In the genomic region with DNA sequence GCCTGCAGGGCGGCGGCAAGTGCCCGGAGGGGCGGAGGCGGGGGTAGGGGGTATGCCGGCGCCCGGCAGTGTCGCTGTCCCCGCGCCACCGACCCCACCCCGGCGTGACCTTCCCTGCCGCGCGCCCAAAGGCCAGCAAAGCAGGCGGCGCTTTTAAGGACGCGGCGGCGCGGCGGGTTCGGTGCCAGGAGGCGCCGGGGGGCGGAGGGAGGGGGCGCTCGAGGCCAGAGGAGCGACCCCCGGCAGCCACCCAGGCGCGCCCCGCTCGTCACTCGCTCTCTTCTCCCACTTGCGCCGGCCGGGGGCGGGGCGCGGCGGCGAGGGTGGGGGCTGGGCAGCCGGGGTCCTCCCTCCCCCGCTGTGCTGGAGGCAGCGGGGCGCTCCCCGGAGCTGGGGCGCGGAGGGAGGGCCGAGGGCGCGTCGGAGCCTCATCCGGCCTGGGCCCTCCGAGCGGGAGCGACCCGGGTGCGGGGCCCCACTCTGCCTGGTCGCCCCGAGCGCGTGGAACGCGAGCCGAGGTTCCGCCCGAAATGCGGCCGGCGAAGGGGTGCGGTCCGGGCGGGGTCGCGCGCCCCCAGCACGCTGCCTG, we compare ENCODE assay signal across 8 cellular contexts. TPM values are rescaled to one million over a fixed set of nuclear protein-coding genes. Genes with fewer than 3 reads are reported as not detected.
DNase-seq lines count a peak whose midpoint lies in the region; ATAC-seq, FAIRE-seq and TF ChIP-seq lines count a peak whose summit lies in the region.

No MANE protein-coding gene starts in this region.

- no peaks in the 10 kb centered on the region for H3K9me3 ChIP-seq in K562 (replicated peaks; ENCODE audit: control insufficient read depth, insufficient read depth, low read depth, low read length)
- no peaks in the 10 kb centered on the region for H3K9me3 ChIP-seq in kidney (ENCODE audit: control insufficient read depth in 1 of 2, low read length in 2 of 2)

- in situ Hi-C loops in K562 (cut with MboI), result no loop called here

- TF ChIP-seq CTCF in K562 (IDR thresholded peaks at IDR 0.05 in 2 of 3, conservative IDR thresholded peaks at IDR 0.05 in 1 of 3; ENCODE audit: insufficient read depth in 2 of 3, low read depth in 1 of 3, low read length in 3 of 3) (no peak), kidney (IDR thresholded peaks at IDR 0.05; ENCODE audit: borderline replicate concordance, extremely low read depth, insufficient read depth) (no peak)

- H3K4me2 ChIP-seq in K562 (ENCODE audit: insufficient read depth, low read length), result peak overlapping the region; percentile 83

- H3K27me3 ChIP-seq in K562 (ENCODE audit: control insufficient read depth in 2 of 2, insufficient read depth in 2 of 2, low read length in 2 of 2), result no peaks in the 10 kb centered on the region

- H3K4me1 ChIP-seq in K562 (replicated peaks in 1 of 2; ENCODE audit: control insufficient read depth in 2 of 2, insufficient read depth in 2 of 2, low read length in 2 of 2) (peaks cover 22 to 81% of the 10 kb centered on the region in 2 experiments; a peak in 4 of 5 replicates), kidney (ENCODE audit: control insufficient read depth in 1 of 2, insufficient read depth in 1 of 2, low read depth in 1 of 2, low read length in 2 of 2) (peaks cover 31 to 37% of the 10 kb centered on the region in 2 donors)

- peak; percentile 50 for ATAC-seq in K562
- peak; percentile 48 for ATAC-seq in stimulated activated naive CD8-positive, alpha-beta T cell treated with anti-CD3 and anti-CD28 coated beads, Interleukin-15, Interleukin-2, amounts not matched to agents 100 U/mL and 50 U/mL, for 24 hours
- no peak for ATAC-seq in HG03342 (IDR thresholded peaks at IDR 0.05; ENCODE audit: unreplicated experiment)
- no peak for ATAC-seq in HG03457 (IDR thresholded peaks at IDR 0.05; ENCODE audit: unreplicated experiment)

- TF ChIP-seq POLR2A in K562 (conservative IDR thresholded peaks at IDR 0.05), result no peak

- no peak for TF ChIP-seq RAD21 in K562 (CRISPR knock-in tag; conservative IDR thresholded peaks at IDR 0.05 in 1 of 2, IDR thresholded peaks at IDR 0.05 in 1 of 2)

- H3K9me1 ChIP-seq in K562 (ENCODE audit: control insufficient read depth, insufficient read depth, low read length), result no peaks in the 10 kb centered on the region

- DNase-seq in stimulated activated CD4-positive, alpha-beta T cell treated with anti-CD3 and anti-CD28 coated beads, Interleukin-4, amount 100 ng/mL, for 1 hour, result peak; percentile 35
- no peak for DNase-seq in stimulated activated CD4-positive, alpha-beta T cell treated with anti-CD3 and anti-CD28 coated beads, Interleukin-1b, Interleukin-23, amount 100 ng/mL, for 48 hours
- DNase-seq in K562 (ENCODE audit: extremely low read depth in 1 of 4, low spot score in 3 of 4), result peak; percentile 53 to 85 (median 72)
- DNase-seq in kidney, result peak; percentile 82
- DNase-seq in stimulated activated naive CD8-positive, alpha-beta T cell treated with anti-CD3 and anti-CD28 coated beads, Interleukin-15, Interleukin-2, amounts not matched to agents 100 U/mL and 50 U/mL, for 24 hours, result peak; percentile 44
- no peak for DNase-seq in kidney glomerular epithelial cell (lab: John Stamatoyannopoulos, UW)

- CTCF ChIA-PET in K562 (lab: Yijun Ruan, JAX; ENCODE audit: low intra/inter-chr PET ratio), result no interaction called here

- peaks cover 6% of the 10 kb centered on the region; the same call in 1 of the 3 replicates for H3K79me2 ChIP-seq in K562 (ENCODE audit: control insufficient read depth, insufficient read depth, low read length)

- BruUV-seq in K562 (replicated peaks; lab: Mats Ljungman, UMichigan), result no TSS peak

- POLR2A ChIA-PET in K562 (lab: Yijun Ruan, JAX), result no interaction called here

- intact Hi-C loops in K562 (cut with micrococcal nuclease), result no loop called here
- intact Hi-C loops in kidney (cut with DNase I), result no loop called here

- H3K4me3 ChIP-seq in K562, result peak overlapping the region; percentile 54
- H3K4me3 ChIP-seq in kidney (ENCODE audit: low read length in 2 of 2), result peak overlapping the region; percentile 36 to 69

- H2AFZ ChIP-seq in K562 (ENCODE audit: low read depth, low read length), result peak overlapping the region; percentile 90

- H3K27ac ChIP-seq in K562 (ENCODE audit: extremely low read depth, low read depth, low read length), result peak overlapping the region; percentile 83
- peak overlapping the region; percentile 94 to 97 for H3K27ac ChIP-seq in kidney (ENCODE audit: low read depth in 2 of 2, low read length in 2 of 2)

- peak overlapping the region; percentile 77 to 97 for H3K9ac ChIP-seq in K562 (ENCODE audit: insufficient read depth in 1 of 2, low read depth in 2 of 2, low read length in 2 of 2)
- H3K9ac ChIP-seq in kidney (ENCODE audit: low read length in 2 of 2), result peak overlapping the region; percentile 49 to 86

- no peak for TF ChIP-seq EP300 in K562 (IDR thresholded peaks at IDR 0.05; ENCODE audit: low read length)

- H3K36me3 ChIP-seq in K562 (ENCODE audit: control insufficient read depth, insufficient read depth, low read length) (peaks cover 7% of the 10 kb centered on the region; the same call in 2 of the 3 replicates), kidney (ENCODE audit: control insufficient read depth in 1 of 2, insufficient read depth in 2 of 2, low read length in 2 of 2) (no peaks in the 10 kb centered on the region)

- 14% methylated on average over 34 of the region's 82 CpGs for WGBS in K562 (ENCODE audit: insufficient coverage, low coverage, missing lambda C conversion rate)

- FAIRE-seq in K562 (lab: Jason Lieb, UNC) (no peak), kidney (lab: Jason Lieb, UNC) (no peak)

- H4K20me1 ChIP-seq in K562 (replicated peaks; ENCODE audit: control insufficient read depth, insufficient read depth, low read length), result no peaks in the 10 kb centered on the region; the same call in 1 of the 2 replicates

TF ChIP-seq in K562, 482 proteins besides CTCF, POLR2A, EP300 and RAD21 (continues in another document):
- peak; percentile 11 for TF ChIP-seq POLR2G (IDR thresholded peaks at IDR 0.05; ENCODE audit: low read depth, low read length)
- TF ChIP-seq CCNT2 (IDR thresholded peaks at IDR 0.05; ENCODE audit: borderline replicate concordance, extremely low read depth, insufficient read length, low read depth, low read length), result peak; percentile 68
- no peak; the same call in none of the 2 replicates for TF ChIP-seq CREB1 (IDR thresholded peaks at IDR 0.05)
- 0 out of 2 replicates have a peak, but pooled peaks have one; percentile 27 for TF ChIP-seq CREB1 (CRISPR knock-in tag; IDR thresholded peaks at IDR 0.05)
- TF ChIP-seq PCBP1 (IDR thresholded peaks at IDR 0.05; ENCODE audit: low read depth, low read length, poor library complexity, severe bottlenecking), result peak; percentile 49
- peak; percentile 38; the same call in 1 of the 2 replicates for TF ChIP-seq ZBED1 (IDR thresholded peaks at IDR 0.05)
- TF ChIP-seq, protein P1, sequence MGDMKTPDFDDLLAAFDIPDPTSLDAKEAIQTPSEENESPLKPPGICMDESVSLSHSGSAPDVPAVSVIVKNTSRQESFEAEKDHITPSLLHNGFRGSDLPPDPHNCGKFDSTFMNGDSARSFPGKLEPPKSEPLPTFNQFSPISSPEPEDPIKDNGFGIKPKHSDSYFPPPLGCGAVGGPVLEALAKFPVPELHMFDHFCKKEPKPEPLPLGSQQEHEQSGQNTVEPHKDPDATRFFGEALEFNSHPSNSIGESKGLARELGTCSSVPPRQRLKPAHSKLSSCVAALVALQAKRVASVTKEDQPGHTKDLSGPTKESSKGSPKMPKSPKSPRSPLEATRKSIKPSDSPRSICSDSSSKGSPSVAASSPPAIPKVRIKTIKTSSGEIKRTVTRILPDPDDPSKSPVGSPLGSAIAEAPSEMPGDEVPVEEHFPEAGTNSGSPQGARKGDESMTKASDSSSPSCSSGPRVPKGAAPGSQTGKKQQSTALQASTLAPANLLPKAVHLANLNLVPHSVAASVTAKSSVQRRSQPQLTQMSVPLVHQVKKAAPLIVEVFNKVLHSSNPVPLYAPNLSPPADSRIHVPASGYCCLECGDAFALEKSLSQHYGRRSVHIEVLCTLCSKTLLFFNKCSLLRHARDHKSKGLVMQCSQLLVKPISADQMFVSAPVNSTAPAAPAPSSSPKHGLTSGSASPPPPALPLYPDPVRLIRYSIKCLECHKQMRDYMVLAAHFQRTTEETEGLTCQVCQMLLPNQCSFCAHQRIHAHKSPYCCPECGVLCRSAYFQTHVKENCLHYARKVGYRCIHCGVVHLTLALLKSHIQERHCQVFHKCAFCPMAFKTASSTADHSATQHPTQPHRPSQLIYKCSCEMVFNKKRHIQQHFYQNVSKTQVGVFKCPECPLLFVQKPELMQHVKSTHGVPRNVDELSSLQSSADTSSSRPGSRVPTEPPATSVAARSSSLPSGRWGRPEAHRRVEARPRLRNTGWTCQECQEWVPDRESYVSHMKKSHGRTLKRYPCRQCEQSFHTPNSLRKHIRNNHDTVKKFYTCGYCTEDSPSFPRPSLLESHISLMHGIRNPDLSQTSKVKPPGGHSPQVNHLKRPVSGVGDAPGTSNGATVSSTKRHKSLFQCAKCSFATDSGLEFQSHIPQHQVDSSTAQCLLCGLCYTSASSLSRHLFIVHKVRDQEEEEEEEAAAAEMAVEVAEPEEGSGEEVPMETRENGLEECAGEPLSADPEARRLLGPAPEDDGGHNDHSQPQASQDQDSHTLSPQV (IDR thresholded peaks at IDR 0.05), result peak; percentile 37
- TF ChIP-seq ZKSCAN1 (IDR thresholded peaks at IDR 0.05; ENCODE audit: low read depth, low read length), result no peak
- TF ChIP-seq BCL6 (CRISPR knock-in tag; IDR thresholded peaks at IDR 0.05), result no peak

RNA-seq across cellular contexts. Expression of gene BAHCC1, which starts 8.5 kb away (rescaled TPM):
- 32.5 and 87.9 TPM in 2 replicates for total RNA-seq in K562 (2011; cell fraction: chromatin; rRNA removed; ENCODE audit: low replicate concordance)
- 48.6 and 57.5 TPM in 2 replicates for total RNA-seq in K562 (2011; cell fraction: nucleolus; rRNA removed)
- 39.0 and 40.6 TPM in 2 replicates for total RNA-seq in K562 (2011; cell fraction: nucleoplasm; rRNA removed)
- total RNA-seq in K562 (2014; rRNA removed) (11.1 and 13.9 TPM in 2 replicates), K562 (2014; rRNA removed; fragmentation: Illumina TruSeq; extraction: Trizol) (2.1 and 2.6 TPM in 2 replicates), K562 (2015; rRNA removed; fragmentation: Illumina TruSeq; extraction: Trizol) (5.0 and 6.5 TPM in 2 replicates), K562 (2021) (20.8 and 26.9 TPM in 2 replicates), kidney (20.5 TPM)
- polyA plus RNA-seq in K562 (2011; rRNA removed) (4.4 and 11.8 TPM in 2 replicates), K562 (2014; fragmentation: Illumina TruSeq; extraction: Trizol) (5.5 and 6.8 TPM in 2 replicates), K562 (2014; fragmentation: Nextera tagmentation; extraction: Ambion mirVana) (under 1 TPM; 0.14 to 0.24 TPM), K562 (2014; rRNA removed) (17.2 and 23.3 TPM in 2 replicates), kidney (ENCODE audit: insufficient read depth, low read depth, low replicate concordance) (2.6 TPM)
- 8.6 and 8.8 TPM in 2 replicates for polyA plus RNA-seq in K562 (2011; cell fraction: cytosol; rRNA removed)
- 112 and 139 TPM in 2 replicates for polyA plus RNA-seq in K562 (2011; cell fraction: nucleus; rRNA removed)
- 14.4 and 22.5 TPM in 2 replicates for polyA plus RNA-seq in K562 (2012)
- polyA minus RNA-seq in K562 (2011; rRNA and poly(A)+ RNA removed), result 0.72 and 2.7 TPM in 2 replicates
- 6.8 and 8.7 TPM in 2 replicates for polyA minus RNA-seq in K562 (2011; cell fraction: cytosol; rRNA and poly(A)+ RNA removed)
- polyA minus RNA-seq in K562 (2011; cell fraction: nucleus; rRNA and poly(A)+ RNA removed), result 12.7 and 15.3 TPM in 2 replicates

Comparison
In these comparisons a context has a peak if more than half of its experiments do, and no peak if none do; other contexts are left out.
1. DNase-seq: peak in stimulated activated CD4-positive, alpha-beta T cell treated with anti-CD3 and anti-CD28 coated beads, Interleukin-4, amount 100 ng/mL, for 1 hour (single experiment), K562 (4 of 4), kidney (single experiment) and stimulated activated naive CD8-positive, alpha-beta T cell treated with anti-CD3 and anti-CD28 coated beads, Interleukin-15, Interleukin-2, amounts not matched to agents 100 U/mL and 50 U/mL, for 24 hours (single experiment); none in stimulated activated CD4-positive, alpha-beta T cell treated with anti-CD3 and anti-CD28 coated beads, Interleukin-1b, Interleukin-23, amount 100 ng/mL, for 48 hours (single experiment) and kidney glomerular epithelial cell (single experiment).
2. ATAC-seq: peak in K562 (single experiment) and stimulated activated naive CD8-positive, alpha-beta T cell treated with anti-CD3 and anti-CD28 coated beads, Interleukin-15, Interleukin-2, amounts not matched to agents 100 U/mL and 50 U/mL, for 24 hours (single experiment); none in HG03342 (single experiment) and HG03457 (single experiment).